30 cellular contexts compared by ENCODE assay signal in genomic region chr7:130189281-130189782, GRCh38. TPM values are rescaled to one million over a fixed set of nuclear protein-coding genes. Genes with fewer than 3 reads are reported as not detected.
DNase-seq lines count a peak whose midpoint lies in the region; ATAC-seq and TF ChIP-seq lines count a peak whose summit lies in the region.
"Had no signal": no experiment of that assay in that cellular context is flagged by ENCODE, and none has a peak within 500 bp of the region (broad histone marks: within the 10 kb centered on the region; RNA-seq: fewer than 3 reads in every experiment).

No MANE protein-coding gene starts in this region.

- no peaks in the 10 kb centered on the region for H3K27me3 ChIP-seq in ACC112 (ENCODE audit: insufficient read depth, low read length)
- H3K27me3 ChIP-seq in gastrocnemius medialis, result no peaks in the 10 kb centered on the region
- H3K27me3 ChIP-seq: transverse colon had no signal

- no peak for TF ChIP-seq POLR2A in gastrocnemius medialis (IDR thresholded peaks at IDR 0.05)

- no peak overlapping the region for H2AFZ ChIP-seq in ACC112 (ENCODE audit: low read length, unreplicated experiment)

- H3K27ac ChIP-seq in ACC112 (ENCODE audit: low read depth, low read length) (peak overlapping the region; percentile 23; the same call in 1 of the 2 replicates), gastrocnemius medialis (no peak overlapping the region)
- H3K27ac ChIP-seq: transverse colon had no signal

- DNase-seq in HCEC 1CT (peak; percentile 25), astrocyte of the hippocampus (ENCODE audit: low read depth, low spot score) (peak; percentile 42), fibroblast of villous mesenchyme (ENCODE audit: low read depth) (peak; percentile 71), NCI-H524 (lab: John Stamatoyannopoulos, UW) (no peak), gastrocnemius medialis (no peak)
- DNase-seq: activated CD4-positive, alpha-beta T cell treated with anti-CD3 and anti-CD28 coated beads for 4 hours; activated naive CD4-positive, alpha-beta T cell treated with anti-CD3 and anti-CD28 coated beads for 36 hours; activated T-cell treated with anti-CD3 and anti-CD28 coated beads, Interleukin-2, amount 50 U/mL, for 72 hours; anterior cingulate cortex; CD4-positive, CD25-positive, alpha-beta regulatory T cell; cerebellar nuclear complex; DMS 273 treated with DMSO at 0.1 percent for 48 hours; effector CD8-positive, alpha-beta T cell; GDM1; left cardiac atrium; naive thymus-derived CD4-positive, alpha-beta T cell; NCI-H1092 treated with DMSO at 0.1 percent for 48 hours; NCI-H1930; NCI-H345; OCI-M1; SHP77; stimulated activated CD4-positive, alpha-beta T cell treated with anti-CD3 and anti-CD28 coated beads, Interleukin-12 subunit alpha, Interleukin-12 subunit beta, amount 100 ng/mL, for 4 hours; stimulated activated CD4-positive, alpha-beta T cell treated with anti-CD3 and anti-CD28 coated beads, Interleukin-4, amount 100 ng/mL, for 4 hours; T-cell; transverse colon had no signal

- in situ Hi-C loops in gastrocnemius medialis (cut with MboI; ENCODE audit: low sequenced_read_pairs in 4 of 4), result no loop called here

- intact Hi-C loops in gastrocnemius medialis (cut with DNase I; ENCODE audit: low total_unique reads), result no loop called here

- H3K79me2 ChIP-seq in ACC112 (ENCODE audit: control insufficient read depth, insufficient read depth, low read length, unreplicated experiment), result no peaks in the 10 kb centered on the region

- H3K36me3 ChIP-seq in ACC112 (ENCODE audit: insufficient read depth, low read length) (peaks cover 16% of the 10 kb centered on the region; the same call in 1 of the 2 replicates), gastrocnemius medialis (peaks cover 0 to 31% of the 10 kb centered on the region in 2 donors)

- peaks cover 6% of the 10 kb centered on the region for H3K4me1 ChIP-seq in ACC112 (ENCODE audit: control insufficient read depth, insufficient read depth, low read length, unreplicated experiment)
- no peaks in the 10 kb centered on the region for H3K4me1 ChIP-seq in gastrocnemius medialis

- H3K4me3 ChIP-seq in ACC112 (ENCODE audit: low read depth, low read length) (no peak overlapping the region), fibroblast of villous mesenchyme (ENCODE audit: low read depth, low read length) (no peak overlapping the region), gastrocnemius medialis (no peak overlapping the region)
- H3K4me3 ChIP-seq: GM12878, transverse colon had no signal

- H3K9me3 ChIP-seq in gastrocnemius medialis, result no peaks in the 10 kb centered on the region
- H3K9me3 ChIP-seq: transverse colon had no signal

- ATAC-seq in GM19351 (IDR thresholded peaks at IDR 0.05; ENCODE audit: unreplicated experiment) (no peak), HG03460 (IDR thresholded peaks at IDR 0.05; ENCODE audit: unreplicated experiment) (no peak), gastrocnemius medialis (no peak)
- ATAC-seq: activated T-cell treated with anti-CD3 and anti-CD28 coated beads, Interleukin-2, amount 50 U/mL, for 72 hours; GM12878; left cardiac atrium; naive thymus-derived CD4-positive, alpha-beta T cell; T-cell had no signal

- no peak for TF ChIP-seq CTCF in fibroblast of villous mesenchyme (IDR thresholded peaks at IDR 0.05; ENCODE audit: insufficient read depth, low read depth, low read length)
- TF ChIP-seq CTCF in gastrocnemius medialis (IDR thresholded peaks at IDR 0.05 in 4 of 5, conservative IDR thresholded peaks at IDR 0.05 in 1 of 5), result no peak

RNA-seq across cellular contexts. Expression of gene TMEM209, which starts 15.9 kb away (rescaled TPM):
- total RNA-seq in fibroblast of villous mesenchyme (16.4 and 16.8 TPM in 2 replicates), gastrocnemius medialis (10 to 100 TPM in 2 of 4 donors, 1 to 10 TPM in 2; 5.4 to 14.0 (median 9.9) TPM)

RNA-seq across cellular contexts. Expression of gene SSMEM1, which starts 18.3 kb away (rescaled TPM):
- total RNA-seq in fibroblast of villous mesenchyme, result under 0.01 and 0.43 TPM in 2 replicates
- total RNA-seq in gastrocnemius medialis, result not detected
- total RNA-seq: A673; activated naive CD4-positive, alpha-beta T cell treated with anti-CD3 and anti-CD28 coated beads for 36 hours; activated T-cell treated with anti-CD3 and anti-CD28 coated beads, Interleukin-2, amount 50 U/mL, for 72 hours; CD4-positive, CD25-positive, alpha-beta regulatory T cell; GM12878; left cardiac atrium; naive thymus-derived CD4-positive, alpha-beta T cell; T-cell; transverse colon had no signal

Comparison
In these comparisons a context has a peak if more than half of its experiments do, and no peak if none do; other contexts are left out.
1. DNase-seq: peak in HCEC 1CT (single experiment), astrocyte of the hippocampus (single experiment) and fibroblast of villous mesenchyme (single experiment); none in NCI-H524 (0 of 2) and gastrocnemius medialis (0 of 2).